ENCODE assay signal across 8 cellular contexts in the genomic region with DNA sequence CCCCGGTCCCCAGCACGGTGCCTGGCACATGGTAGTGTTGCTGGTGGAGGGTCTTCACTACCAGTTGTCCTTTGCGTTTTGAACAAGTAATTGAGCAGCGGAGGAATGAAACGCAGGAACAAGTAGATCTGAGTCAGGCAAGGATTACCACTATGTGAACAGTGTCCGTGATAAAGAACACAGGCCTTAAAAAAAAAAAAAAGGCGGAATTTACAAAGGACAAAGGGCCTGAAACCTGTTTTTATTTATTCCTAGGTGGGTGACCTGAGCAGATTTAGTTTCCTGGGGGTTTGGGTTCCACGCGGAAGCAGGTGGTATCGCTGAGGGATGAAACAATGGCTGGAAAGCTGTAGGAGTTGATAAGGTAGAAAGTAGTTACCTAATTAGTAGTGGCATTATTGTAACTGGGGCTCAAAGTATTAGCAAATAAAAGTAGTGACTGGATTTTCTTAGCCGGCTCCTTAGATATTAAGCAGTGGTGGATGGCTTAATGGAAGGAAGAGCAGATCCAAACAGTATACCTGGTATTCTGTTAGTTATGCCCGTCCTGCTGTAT. TPM values are rescaled to one million over a fixed set of nuclear protein-coding genes. Genes with fewer than 3 reads are reported as not detected.
A peak's percentile ranks its signal among the peaks of the same experiment; 100 is the strongest.
DNase-seq lines count a peak whose midpoint lies in the region; ATAC-seq and TF ChIP-seq lines count a peak whose summit lies in the region.

No MANE protein-coding gene starts in this region.

- peak overlapping the region; percentile 85 for H3K4me3 Mint-ChIP-seq in T-helper 2 cell treated with Interferon-gamma antibody and Interleukin-4, amounts not matched to agents 5 μg/mL and 100 μg/mL, for 36 hours

- H3K27me3 Mint-ChIP-seq in T-helper 2 cell treated with Interferon-gamma antibody and Interleukin-4, amounts not matched to agents 5 μg/mL and 100 μg/mL, for 36 hours (ENCODE audit: low read depth), result peaks cover 9% of the 10 kb centered on the region

- TF ChIP-seq RAD21 in liver (IDR thresholded peaks at IDR 0.05), result no peak

- no peak for ATAC-seq in thoracic aorta (ENCODE audit: insufficient number of reproducible peaks, low FRiP score, low read depth)

- peak overlapping the region; percentile 31 to 75 for H3K9ac ChIP-seq in liver (ENCODE audit: low read depth in 1 of 2, low read length in 2 of 2)

- H3K36me3 ChIP-seq in brain microvascular endothelial cell (replicated peaks), result no peaks in the 10 kb centered on the region
- no peaks in the 10 kb centered on the region for H3K36me3 ChIP-seq in liver (ENCODE audit: control insufficient read depth in 4 of 4, insufficient read depth in 3 of 4, low read depth in 1 of 4, low read length in 3 of 4)
- no peaks in the 10 kb centered on the region for H3K36me3 ChIP-seq in thoracic aorta

- WGBS in liver, result 47% methylated on average over 12 of the region's 12 CpGs

- no peak for DNase-seq in T-helper 2 cell treated with Interferon-gamma antibody and Interleukin-4, amounts not matched to agents 5 μg/mL and 100 μg/mL, for 36 hours (ENCODE audit: low spot score)
- DNase-seq in T-helper 2 cell (no peak), brain microvascular endothelial cell (peak; percentile 22), thoracic aorta (ENCODE audit: low spot score) (no peak), NCI-H187 (lab: John Stamatoyannopoulos, UW) (no peak), NCI-H1092 (lab: John Stamatoyannopoulos, UW) (no peak)
- DNase-seq in stimulated activated CD4-positive, alpha-beta T cell treated with anti-CD3 and anti-CD28 coated beads, Interleukin-12 subunit alpha, Interleukin-12 subunit beta, amount 100 ng/mL, for 4 hours, result no peak

- H3K4me1 Mint-ChIP-seq in T-helper 2 cell treated with Interferon-gamma antibody and Interleukin-4, amounts not matched to agents 5 μg/mL and 100 μg/mL, for 36 hours (ENCODE audit: low read depth), result peaks cover 34% of the 10 kb centered on the region

- no peaks in the 10 kb centered on the region for H3K9me3 Mint-ChIP-seq in T-helper 2 cell treated with Interferon-gamma antibody and Interleukin-4, amounts not matched to agents 5 μg/mL and 100 μg/mL, for 36 hours

- H3K27me3 ChIP-seq in brain microvascular endothelial cell (replicated peaks) (no peaks in the 10 kb centered on the region), liver (ENCODE audit: control insufficient read depth in 4 of 4, insufficient read depth in 4 of 4, low read length in 3 of 4) (no peaks in the 10 kb centered on the region), thoracic aorta (replicated peaks; ENCODE audit: insufficient read depth) (no peaks in the 10 kb centered on the region)

- peak overlapping the region; percentile 74 for H3K27ac Mint-ChIP-seq in T-helper 2 cell treated with Interferon-gamma antibody and Interleukin-4, amounts not matched to agents 5 μg/mL and 100 μg/mL, for 36 hours

- H3K9me3 ChIP-seq in liver (ENCODE audit: control insufficient read depth in 4 of 4, low read length in 3 of 4) (no peaks in the 10 kb centered on the region), thoracic aorta (no peaks in the 10 kb centered on the region)

- peak overlapping the region; percentile 94 for H3K27ac ChIP-seq in brain microvascular endothelial cell
- H3K27ac ChIP-seq in liver (ENCODE audit: low read depth in 1 of 2, low read length in 2 of 2), result peak overlapping the region; percentile 93 to 95
- peak overlapping the region; percentile 98 to 100 for H3K27ac ChIP-seq in thoracic aorta

- no peaks in the 10 kb centered on the region for H3K36me3 Mint-ChIP-seq in T-helper 2 cell treated with Interferon-gamma antibody and Interleukin-4, amounts not matched to agents 5 μg/mL and 100 μg/mL, for 36 hours (ENCODE audit: low read depth)

- in situ Hi-C loops in brain microvascular endothelial cell (cut with HindIII; ENCODE audit: low pct_ligation_motif_present, low sequenced_read_pairs), result no loop called here

- H3K4me3 ChIP-seq in brain microvascular endothelial cell (ENCODE audit: low read depth, low read length) (peak overlapping the region; percentile 96), liver (ENCODE audit: low read depth in 1 of 3, low read length in 3 of 3) (peak overlapping the region; percentile 73 to 80 (median 74)), thoracic aorta (peak overlapping the region; percentile 99)

- H3K4me1 ChIP-seq in liver (ENCODE audit: control insufficient read depth in 4 of 4, insufficient read depth in 4 of 4, low read length in 3 of 4), result peaks cover 5 to 26% (median 12%) of the 10 kb centered on the region in 4 donors
- peaks cover 6 to 19% of the 10 kb centered on the region in 2 donors for H3K4me1 ChIP-seq in thoracic aorta (ENCODE audit: control insufficient read depth in 1 of 2, low read depth in 2 of 2)

- TF ChIP-seq CTCF in brain microvascular endothelial cell (IDR thresholded peaks at IDR 0.05; ENCODE audit: low read depth, low read length, missing control alignments) (no peak), liver (IDR thresholded peaks at IDR 0.05; ENCODE audit: low read depth, low read length, missing input control) (no peak), thoracic aorta (IDR thresholded peaks at IDR 0.05) (no peak)

TF ChIP-seq in liver, 16 proteins besides CTCF, POLR2A, EP300 and RAD21:
- TF ChIP-seq EGR1 (IDR thresholded peaks at IDR 0.05; ENCODE audit: low read depth in 2 of 2) (no peak), FOXA2 (IDR thresholded peaks at IDR 0.05) (no peak), YY1 (IDR thresholded peaks at IDR 0.05) (no peak), HNF4G (IDR thresholded peaks at IDR 0.05) (no peak), RXRA (IDR thresholded peaks at IDR 0.05) (no peak), GABPA (IDR thresholded peaks at IDR 0.05 in 1 of 2, conservative IDR thresholded peaks at IDR 0.05 in 1 of 2) (no peak), HNF4A (conservative IDR thresholded peaks at IDR 0.05) (no peak), JUND (IDR thresholded peaks at IDR 0.05) (no peak), SP1 (IDR thresholded peaks at IDR 0.05) (no peak), NR2F2 (IDR thresholded peaks at IDR 0.05) (no peak)
- TF ChIP-seq, protein P1, sequence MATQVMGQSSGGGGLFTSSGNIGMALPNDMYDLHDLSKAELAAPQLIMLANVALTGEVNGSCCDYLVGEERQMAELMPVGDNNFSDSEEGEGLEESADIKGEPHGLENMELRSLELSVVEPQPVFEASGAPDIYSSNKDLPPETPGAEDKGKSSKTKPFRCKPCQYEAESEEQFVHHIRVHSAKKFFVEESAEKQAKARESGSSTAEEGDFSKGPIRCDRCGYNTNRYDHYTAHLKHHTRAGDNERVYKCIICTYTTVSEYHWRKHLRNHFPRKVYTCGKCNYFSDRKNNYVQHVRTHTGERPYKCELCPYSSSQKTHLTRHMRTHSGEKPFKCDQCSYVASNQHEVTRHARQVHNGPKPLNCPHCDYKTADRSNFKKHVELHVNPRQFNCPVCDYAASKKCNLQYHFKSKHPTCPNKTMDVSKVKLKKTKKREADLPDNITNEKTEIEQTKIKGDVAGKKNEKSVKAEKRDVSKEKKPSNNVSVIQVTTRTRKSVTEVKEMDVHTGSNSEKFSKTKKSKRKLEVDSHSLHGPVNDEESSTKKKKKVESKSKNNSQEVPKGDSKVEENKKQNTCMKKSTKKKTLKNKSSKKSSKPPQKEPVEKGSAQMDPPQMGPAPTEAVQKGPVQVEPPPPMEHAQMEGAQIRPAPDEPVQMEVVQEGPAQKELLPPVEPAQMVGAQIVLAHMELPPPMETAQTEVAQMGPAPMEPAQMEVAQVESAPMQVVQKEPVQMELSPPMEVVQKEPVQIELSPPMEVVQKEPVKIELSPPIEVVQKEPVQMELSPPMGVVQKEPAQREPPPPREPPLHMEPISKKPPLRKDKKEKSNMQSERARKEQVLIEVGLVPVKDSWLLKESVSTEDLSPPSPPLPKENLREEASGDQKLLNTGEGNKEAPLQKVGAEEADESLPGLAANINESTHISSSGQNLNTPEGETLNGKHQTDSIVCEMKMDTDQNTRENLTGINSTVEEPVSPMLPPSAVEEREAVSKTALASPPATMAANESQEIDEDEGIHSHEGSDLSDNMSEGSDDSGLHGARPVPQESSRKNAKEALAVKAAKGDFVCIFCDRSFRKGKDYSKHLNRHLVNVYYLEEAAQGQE (IDR thresholded peaks at IDR 0.05), result no peak
- TF ChIP-seq, protein P2, sequence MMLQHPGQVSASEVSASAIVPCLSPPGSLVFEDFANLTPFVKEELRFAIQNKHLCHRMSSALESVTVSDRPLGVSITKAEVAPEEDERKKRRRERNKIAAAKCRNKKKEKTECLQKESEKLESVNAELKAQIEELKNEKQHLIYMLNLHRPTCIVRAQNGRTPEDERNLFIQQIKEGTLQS (IDR thresholded peaks at IDR 0.05), result no peak
- TF ChIP-seq, protein P3, sequence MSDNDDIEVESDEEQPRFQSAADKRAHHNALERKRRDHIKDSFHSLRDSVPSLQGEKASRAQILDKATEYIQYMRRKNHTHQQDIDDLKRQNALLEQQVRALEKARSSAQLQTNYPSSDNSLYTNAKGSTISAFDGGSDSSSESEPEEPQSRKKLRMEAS (IDR thresholded peaks at IDR 0.05), result no peak
- TF ChIP-seq, protein P4, sequence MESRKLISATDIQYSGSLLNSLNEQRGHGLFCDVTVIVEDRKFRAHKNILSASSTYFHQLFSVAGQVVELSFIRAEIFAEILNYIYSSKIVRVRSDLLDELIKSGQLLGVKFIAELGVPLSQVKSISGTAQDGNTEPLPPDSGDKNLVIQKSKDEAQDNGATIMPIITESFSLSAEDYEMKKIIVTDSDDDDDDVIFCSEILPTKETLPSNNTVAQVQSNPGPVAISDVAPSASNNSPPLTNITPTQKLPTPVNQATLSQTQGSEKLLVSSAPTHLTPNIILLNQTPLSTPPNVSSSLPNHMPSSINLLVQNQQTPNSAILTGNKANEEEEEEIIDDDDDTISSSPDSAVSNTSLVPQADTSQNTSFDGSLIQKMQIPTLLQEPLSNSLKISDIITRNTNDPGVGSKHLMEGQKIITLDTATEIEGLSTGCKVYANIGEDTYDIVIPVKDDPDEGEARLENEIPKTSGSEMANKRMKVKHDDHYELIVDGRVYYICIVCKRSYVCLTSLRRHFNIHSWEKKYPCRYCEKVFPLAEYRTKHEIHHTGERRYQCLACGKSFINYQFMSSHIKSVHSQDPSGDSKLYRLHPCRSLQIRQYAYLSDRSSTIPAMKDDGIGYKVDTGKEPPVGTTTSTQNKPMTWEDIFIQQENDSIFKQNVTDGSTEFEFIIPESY (IDR thresholded peaks at IDR 0.05), result no peak

RNA-seq across cellular contexts. Expression of a gene that starts 1.1 kb away (rescaled TPM):
- 1 to 10 TPM; 2.1 to 6.3 TPM for total RNA-seq in liver
- polyA plus RNA-seq in liver, result 1 to 10 TPM; 3.2 to 5.4 TPM
- total RNA-seq in thoracic aorta, result 100 to 1,000 TPM in 1 of 2 donors, 10 to 100 TPM in 1; 89.8 to 124 TPM

Comparison
In these comparisons a context has a peak if more than half of its experiments do, and no peak if none do; other contexts are left out.
1. RNA of a gene that starts 1.1 kb away (total RNA-seq): 89.8 to 124 TPM in thoracic aorta; 2.1 to 6.3 TPM in liver; every median in the first group is over 10 times any median in the second.
2. Peak in every context shown above with its lines, with median percentiles within 50 percentile points of each other: H3K27ac ChIP-seq and H3K4me3 ChIP-seq.